ENCODE assay signal across 15 cellular contexts in genomic region chr12:32891956-32892355, GRCh38. TPM values are rescaled to one million over a fixed set of nuclear protein-coding genes. Genes with fewer than 3 reads are reported as not detected.
A peak's percentile ranks its signal among the peaks of the same experiment; 100 is the strongest.
DNase-seq lines count a peak whose midpoint lies in the region; ATAC-seq and TF ChIP-seq lines count a peak whose summit lies in the region.
"Had no signal": no experiment of that assay in that cellular context is flagged by ENCODE, and none has a peak within 500 bp of the region (broad histone marks: within the 10 kb centered on the region; RNA-seq: fewer than 3 reads in every experiment).

No MANE protein-coding gene starts in this region.

- no peaks in the 10 kb centered on the region for H4K20me1 ChIP-seq in mammary epithelial cell (ENCODE audit: insufficient read depth, low read length)
- H4K20me1 ChIP-seq: BLaER1 had no signal

- peak overlapping the region; percentile 72 for H3K4me2 ChIP-seq in mammary epithelial cell (ENCODE audit: insufficient read depth, low read depth, low read length)
- H3K4me2 ChIP-seq: BLaER1 had no signal

- CTCF ChIA-PET in Caco-2 (lab: Charles Lee) = no interaction called here
- CTCF ChIA-PET in mammary epithelial cell (lab: Charles Lee; ENCODE audit: low non-redundant PET) = no interaction called here

- peak overlapping the region; percentile 91 for H3K4me3 Mint-ChIP-seq in Caco-2 (ENCODE audit: unreplicated experiment)
- H3K4me3 Mint-ChIP-seq: activated naive CD8-positive, alpha-beta T cell treated with anti-CD3 and anti-CD28 coated beads, Interleukin-2, amount 10 ng/mL, durations not matched to agents 7 days and 5 days had no signal

- peak overlapping the region; percentile 61 for H2AFZ ChIP-seq in mammary epithelial cell (ENCODE audit: low read depth, low read length)

- in situ Hi-C loops in mammary epithelial cell (cut with MboI; ENCODE audit: low sequenced_read_pairs in 2 of 2) (loop anchor here in 1 of 2 donors (10.0 kb wide), 1 partner anchor 137 kb away; the partner anchor contains the start of gene YARS2), GM13976 (cut with MboI; ENCODE audit: low sequenced_read_pairs, unreplicated experiment) (no loop called here)

- H3K27ac Mint-ChIP-seq in Caco-2 (ENCODE audit: unreplicated experiment) = peak overlapping the region; percentile 80
- H3K27ac Mint-ChIP-seq: activated naive CD8-positive, alpha-beta T cell treated with anti-CD3 and anti-CD28 coated beads, Interleukin-2, amount 10 ng/mL, durations not matched to agents 7 days and 5 days had no signal

- H3K36me3 ChIP-seq in Caco-2 (ENCODE audit: control insufficient read depth, insufficient read depth, low read length) = no peaks in the 10 kb centered on the region
- H3K36me3 ChIP-seq in mammary epithelial cell (ENCODE audit: insufficient read depth, low read length) = no peaks in the 10 kb centered on the region
- no peaks in the 10 kb centered on the region for H3K36me3 ChIP-seq in upper lobe of right lung
- H3K36me3 ChIP-seq: BLaER1, right lobe of liver, vagina had no signal

- peaks cover 92% of the 10 kb centered on the region for H3K36me3 Mint-ChIP-seq in Caco-2 (ENCODE audit: insufficient read depth, unreplicated experiment)
- H3K36me3 Mint-ChIP-seq: activated naive CD8-positive, alpha-beta T cell treated with anti-CD3 and anti-CD28 coated beads, Interleukin-2, amount 10 ng/mL, durations not matched to agents 7 days and 5 days had no signal

- peaks cover 31% of the 10 kb centered on the region for H3K4me1 Mint-ChIP-seq in Caco-2 (ENCODE audit: low read depth, unreplicated experiment)

- H3K4me1 ChIP-seq in Caco-2 (peaks cover 46% of the 10 kb centered on the region), mammary epithelial cell (ENCODE audit: insufficient read depth, low read length) (peaks cover 45% of the 10 kb centered on the region), upper lobe of right lung (peaks cover 14% of the 10 kb centered on the region)
- H3K4me1 ChIP-seq: BLaER1 had no signal

- H3K9me3 Mint-ChIP-seq in Caco-2 (ENCODE audit: unreplicated experiment) = no peaks in the 10 kb centered on the region
- H3K9me3 Mint-ChIP-seq: activated naive CD8-positive, alpha-beta T cell treated with anti-CD3 and anti-CD28 coated beads, Interleukin-2, amount 10 ng/mL, durations not matched to agents 7 days and 5 days had no signal

- H3K9ac ChIP-seq in mammary epithelial cell (ENCODE audit: insufficient read depth, low read length) = peak overlapping the region; percentile 75
- H3K9ac ChIP-seq: BLaER1 had no signal

- no peak overlapping the region for H3K4me3 ChIP-seq in Caco-2 (ENCODE audit: low read depth, low read length)
- H3K4me3 ChIP-seq in mammary epithelial cell (replicated peaks in 1 of 3; ENCODE audit: insufficient read depth in 1 of 3, low read depth in 2 of 3, low read length in 3 of 3) = peak overlapping the region in 2 of 3 experiments; percentile 1 to 26
- no peak overlapping the region for H3K4me3 ChIP-seq in upper lobe of right lung
- H3K4me3 ChIP-seq: BLaER1, right lobe of liver, vagina had no signal

- H3K27ac ChIP-seq in mammary epithelial cell (ENCODE audit: insufficient read depth, low read depth, low read length) (peak overlapping the region; percentile 88), upper lobe of right lung (no peak overlapping the region)
- H3K27ac ChIP-seq: BLaER1, right lobe of liver, vagina had no signal

- H3K27me3 ChIP-seq in Caco-2 (replicated peaks; ENCODE audit: control insufficient read depth, insufficient read depth, low read length) = no peaks in the 10 kb centered on the region
- H3K27me3 ChIP-seq in mammary epithelial cell (ENCODE audit: insufficient read depth, low read length) = no peaks in the 10 kb centered on the region
- peaks cover 51% of the 10 kb centered on the region for H3K27me3 ChIP-seq in upper lobe of right lung
- H3K27me3 ChIP-seq: BLaER1, right lobe of liver, vagina had no signal

- POLR2A ChIA-PET in Caco-2 (lab: Charles Lee) = no interaction called here

- BruUV-seq in Caco-2 (replicated peaks; lab: Mats Ljungman, UMichigan) = no TSS peak
- no TSS peak for BruUV-seq in mammary epithelial cell (replicated peaks; lab: Mats Ljungman, UMichigan)

- WGBS in mammary epithelial cell (ENCODE audit: low coverage, missing lambda C conversion rate) = 19% methylated on average over 5 of the region's 5 CpGs

- DNase-seq in Caco-2 (peak; percentile 69 to 74), HT1080 (ENCODE audit: low read depth) (peak; percentile 73), mammary epithelial cell (peak; percentile 74), left kidney (ENCODE audit: low read depth, low spot score) (peak; percentile 27), posterior vena cava (ENCODE audit: low spot score) (no peak), upper lobe of right lung (no peak), GM13976 (ENCODE audit: low spot score) (no peak), hepatic stellate cell (ENCODE audit: low spot score) (no peak)
- DNase-seq: activated CD4-positive, alpha-beta T cell treated with anti-CD3 and anti-CD28 coated beads for 4 hours; activated naive CD8-positive, alpha-beta T cell treated with anti-CD3 and anti-CD28 coated beads, Interleukin-2, amount 10 ng/mL, durations not matched to agents 7 days and 5 days; IMR-90; right lobe of liver had no signal

- H3K27me3 Mint-ChIP-seq in Caco-2 (ENCODE audit: insufficient read depth, unreplicated experiment) = no peaks in the 10 kb centered on the region

- intact Hi-C loops in Caco-2 (cut with micrococcal nuclease; ENCODE audit: unreplicated experiment) = loop anchor here (2.0 to 5.0 kb wide), 5 partner anchors 15 to 1520 kb away; partner anchors contain the start of gene DNM1L
- intact Hi-C loops in mammary epithelial cell (cut with micrococcal nuclease) = loop anchor here (10.0 kb wide), 3 partner anchors 217 to 487 kb away; partner anchors contain the start of gene DNM1L
- intact Hi-C loops in posterior vena cava (cut with DNase I) = no loop called here
- intact Hi-C loops in upper lobe of right lung (cut with DNase I) = no loop called here

- no peak for ATAC-seq in upper lobe of right lung

- no peak for TF ChIP-seq CTCF in Caco-2 (IDR thresholded peaks at IDR 0.05; ENCODE audit: insufficient read depth in 1 of 2, low read depth in 1 of 2, low read length in 1 of 2, severe bottlenecking in 1 of 2, unreplicated experiment in 1 of 2)
- TF ChIP-seq CTCF in mammary epithelial cell (conservative IDR thresholded peaks at IDR 0.05 in 1 of 2, IDR thresholded peaks at IDR 0.05 in 1 of 2; ENCODE audit: extremely low read depth in 1 of 2, insufficient read depth in 1 of 2, low read depth in 1 of 2, low read length in 2 of 2) = no peak
- no peak for TF ChIP-seq CTCF in upper lobe of right lung (IDR thresholded peaks at IDR 0.05)
- no peak for TF ChIP-seq CTCF in GM13976 (IDR thresholded peaks at IDR 0.05; ENCODE audit: borderline replicate concordance, control extremely low read depth, extremely low read depth, insufficient read depth, missing control alignments)

- dilution Hi-C loops in mammary epithelial cell (cut with HindIII; ENCODE audit: low sequenced_read_pairs) = no loop called here

- no peaks in the 10 kb centered on the region for H3K9me3 ChIP-seq in Caco-2
- no peaks in the 10 kb centered on the region for H3K9me3 ChIP-seq in mammary epithelial cell (replicated peaks; ENCODE audit: insufficient read depth, low read length)
- H3K9me3 ChIP-seq in upper lobe of right lung = no peaks in the 10 kb centered on the region
- H3K9me3 ChIP-seq: BLaER1, right lobe of liver, vagina had no signal

- peaks cover 79% of the 10 kb centered on the region for H3K79me2 ChIP-seq in mammary epithelial cell (ENCODE audit: insufficient read depth, low read length)

RNA-seq across cellular contexts. Expression of gene PKP2, which starts 4.6 kb away (rescaled TPM):
- 249 and 275 TPM in 2 replicates for total RNA-seq in Caco-2 (2022)
- 3.4 and 4.6 TPM in 2 replicates for total RNA-seq in HT1080 (2014; rRNA removed; shearing (Covaris generic))
- polyA plus RNA-seq in HT1080 (2015; cell fraction: cytosol; rRNA removed) = 4.2 and 4.5 TPM in 2 replicates
- 3.9 and 4.4 TPM in 2 replicates for polyA plus RNA-seq in HT1080 (2015; cell fraction: nucleus; rRNA removed)
- 10 to 100 TPM; 42.3 to 42.8 TPM for total RNA-seq in mammary epithelial cell
- polyA plus RNA-seq in mammary epithelial cell = 35.8 TPM
- polyA minus RNA-seq in mammary epithelial cell = 51.7 TPM
- total RNA-seq in posterior vena cava = 1 to 10 TPM in 1 of 2 donors, under 1 TPM in 1; 0.38 to 3.6 TPM
- total RNA-seq in upper lobe of right lung = 1.9 TPM
- total RNA-seq: SK-MEL-5 had no signal

Comparison
In these comparisons a context has a peak if more than half of its experiments do, and no peak if none do; other contexts are left out.
1. DNase-seq: peak in Caco-2 (2 of 2), HT1080 (single experiment), mammary epithelial cell (single experiment) and left kidney (single experiment); none in posterior vena cava (single experiment), upper lobe of right lung (single experiment), GM13976 (single experiment) and hepatic stellate cell (single experiment).
2. H3K4me3 ChIP-seq: peak in mammary epithelial cell (2 of 3); none in Caco-2 (single experiment) and upper lobe of right lung (single experiment).
3. intact Hi-C loops: an anchor here in Caco-2 (2.0 to 5.0 kb wide) and mammary epithelial cell (10.0 kb wide); none called in posterior vena cava and upper lobe of right lung.